1 cellular context compared by ENCODE assay signal in the genomic region with DNA sequence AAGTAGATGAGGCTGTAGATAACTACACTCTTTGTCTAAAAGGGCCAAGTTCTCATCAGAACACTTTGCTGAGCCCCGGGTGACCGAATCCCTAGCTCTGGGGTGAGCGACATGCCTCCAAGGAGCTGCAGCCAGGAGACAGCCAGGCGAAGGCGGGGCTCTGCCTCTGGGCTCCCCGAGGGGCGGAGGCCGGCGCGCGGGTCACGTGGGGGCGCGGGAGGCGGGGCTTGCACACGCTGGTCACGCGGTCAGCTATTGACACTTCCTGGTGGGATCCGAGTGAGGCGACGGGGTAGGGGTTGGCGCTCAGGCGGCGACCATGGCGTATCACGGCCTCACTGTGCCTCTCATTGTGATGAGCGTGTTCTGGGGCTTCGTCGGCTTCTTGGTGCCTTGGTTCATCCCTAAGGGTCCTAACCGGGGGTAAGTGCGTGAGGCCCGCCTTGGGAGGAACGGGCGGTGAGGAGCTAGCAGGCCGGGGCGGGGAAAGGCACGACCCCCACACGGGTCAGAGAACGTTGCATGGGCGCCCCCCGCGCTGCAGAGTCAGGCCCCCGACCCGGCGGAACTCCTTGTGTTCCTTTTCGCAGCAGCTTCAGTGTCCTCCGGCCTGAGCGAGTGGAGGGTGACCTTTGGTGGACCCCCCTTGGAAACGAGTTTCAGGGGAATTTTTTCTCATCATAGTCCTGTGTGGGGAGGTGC.
TF ChIP-seq lines count a peak whose summit lies in the region.

A gene (plus strand): TSS at position 230 of the 702 bp plus-strand sequence. CDS start 90 bp downstream, at position 320.

TF ChIP-seq in HEK293, 187 proteins besides CTCF, POLR2A, EP300 and RAD21 (continued from another document and continues in another):
- TF ChIP-seq, protein P1, sequence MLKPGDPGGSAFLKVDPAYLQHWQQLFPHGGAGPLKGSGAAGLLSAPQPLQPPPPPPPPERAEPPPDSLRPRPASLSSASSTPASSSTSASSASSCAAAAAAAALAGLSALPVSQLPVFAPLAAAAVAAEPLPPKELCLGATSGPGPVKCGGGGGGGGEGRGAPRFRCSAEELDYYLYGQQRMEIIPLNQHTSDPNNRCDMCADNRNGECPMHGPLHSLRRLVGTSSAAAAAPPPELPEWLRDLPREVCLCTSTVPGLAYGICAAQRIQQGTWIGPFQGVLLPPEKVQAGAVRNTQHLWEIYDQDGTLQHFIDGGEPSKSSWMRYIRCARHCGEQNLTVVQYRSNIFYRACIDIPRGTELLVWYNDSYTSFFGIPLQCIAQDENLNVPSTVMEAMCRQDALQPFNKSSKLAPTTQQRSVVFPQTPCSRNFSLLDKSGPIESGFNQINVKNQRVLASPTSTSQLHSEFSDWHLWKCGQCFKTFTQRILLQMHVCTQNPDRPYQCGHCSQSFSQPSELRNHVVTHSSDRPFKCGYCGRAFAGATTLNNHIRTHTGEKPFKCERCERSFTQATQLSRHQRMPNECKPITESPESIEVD (tag by site-specific recombination; IDR thresholded peaks at IDR 0.05), result no peak
- TF ChIP-seq TRIM28 (IDR thresholded peaks at IDR 0.05; ENCODE audit: borderline replicate concordance, low read length) (no peak), ZNF169 (tag by site-specific recombination; IDR thresholded peaks at IDR 0.05) (no peak), KLF10 (tag by site-specific recombination; IDR thresholded peaks at IDR 0.05) (peak; percentile 73), YY1 (tag by site-specific recombination; IDR thresholded peaks at IDR 0.05) (peak; percentile 68; the same call in 1 of the 2 replicates), YY2 (tag by site-specific recombination; IDR thresholded peaks at IDR 0.05) (no peak), ZNF19 (tag by site-specific recombination; IDR thresholded peaks at IDR 0.05; ENCODE audit: low read depth) (no peak), ZNF114 (tag by site-specific recombination; IDR thresholded peaks at IDR 0.05) (no peak), ZNF501 (tag by site-specific recombination; IDR thresholded peaks at IDR 0.05) (peak; percentile 41; the same call in 1 of the 2 replicates), ZNF248 (tag by site-specific recombination; IDR thresholded peaks at IDR 0.05) (no peak), ZXDB (tag by site-specific recombination; IDR thresholded peaks at IDR 0.05) (0 out of 2 replicates have a peak, but pooled peaks have one; percentile 25), KLF9 (tag by site-specific recombination; IDR thresholded peaks at IDR 0.05; ENCODE audit: low read depth) (peak; percentile 81), GLIS2 (tag by site-specific recombination; IDR thresholded peaks at IDR 0.05) (peak; percentile 100), MZF1 (tag by site-specific recombination; IDR thresholded peaks at IDR 0.05; ENCODE audit: borderline replicate concordance) (0 out of 2 replicates have a peak, but pooled peaks have one; percentile 59), HOXC10 (CRISPR knock-in tag; IDR thresholded peaks at IDR 0.05) (no peak), SP3 (tag by site-specific recombination; IDR thresholded peaks at IDR 0.05) (peak; percentile 83), BCL11B (tag by site-specific recombination; IDR thresholded peaks at IDR 0.05; ENCODE audit: low read depth) (peak; percentile 19; the same call in 1 of the 2 replicates), ZNF707 (tag by site-specific recombination; IDR thresholded peaks at IDR 0.05) (no peak), ZNF211 (tag by site-specific recombination; IDR thresholded peaks at IDR 0.05; ENCODE audit: low read depth) (no peak), EGR2 (tag by site-specific recombination; IDR thresholded peaks at IDR 0.05; ENCODE audit: low read depth) (no peak), MYNN (tag by site-specific recombination; IDR thresholded peaks at IDR 0.05; ENCODE audit: borderline replicate concordance) (no peak), ZNF394 (tag by site-specific recombination; IDR thresholded peaks at IDR 0.05; ENCODE audit: borderline replicate concordance) (0 out of 2 replicates have a peak, but pooled peaks have one; percentile 12), ZNF48 (tag by site-specific recombination; IDR thresholded peaks at IDR 0.05) (no peak), ZBTB48 (tag by site-specific recombination; IDR thresholded peaks at IDR 0.05) (peak; percentile 23), ZNF571 (tag by site-specific recombination; IDR thresholded peaks at IDR 0.05) (no peak), ZNF623 (tag by site-specific recombination; IDR thresholded peaks at IDR 0.05) (peak; percentile 20; the same call in 1 of the 2 replicates), SCRT1 (tag by site-specific recombination; IDR thresholded peaks at IDR 0.05; ENCODE audit: borderline replicate concordance) (no peak)
- TF ChIP-seq, protein P2, sequence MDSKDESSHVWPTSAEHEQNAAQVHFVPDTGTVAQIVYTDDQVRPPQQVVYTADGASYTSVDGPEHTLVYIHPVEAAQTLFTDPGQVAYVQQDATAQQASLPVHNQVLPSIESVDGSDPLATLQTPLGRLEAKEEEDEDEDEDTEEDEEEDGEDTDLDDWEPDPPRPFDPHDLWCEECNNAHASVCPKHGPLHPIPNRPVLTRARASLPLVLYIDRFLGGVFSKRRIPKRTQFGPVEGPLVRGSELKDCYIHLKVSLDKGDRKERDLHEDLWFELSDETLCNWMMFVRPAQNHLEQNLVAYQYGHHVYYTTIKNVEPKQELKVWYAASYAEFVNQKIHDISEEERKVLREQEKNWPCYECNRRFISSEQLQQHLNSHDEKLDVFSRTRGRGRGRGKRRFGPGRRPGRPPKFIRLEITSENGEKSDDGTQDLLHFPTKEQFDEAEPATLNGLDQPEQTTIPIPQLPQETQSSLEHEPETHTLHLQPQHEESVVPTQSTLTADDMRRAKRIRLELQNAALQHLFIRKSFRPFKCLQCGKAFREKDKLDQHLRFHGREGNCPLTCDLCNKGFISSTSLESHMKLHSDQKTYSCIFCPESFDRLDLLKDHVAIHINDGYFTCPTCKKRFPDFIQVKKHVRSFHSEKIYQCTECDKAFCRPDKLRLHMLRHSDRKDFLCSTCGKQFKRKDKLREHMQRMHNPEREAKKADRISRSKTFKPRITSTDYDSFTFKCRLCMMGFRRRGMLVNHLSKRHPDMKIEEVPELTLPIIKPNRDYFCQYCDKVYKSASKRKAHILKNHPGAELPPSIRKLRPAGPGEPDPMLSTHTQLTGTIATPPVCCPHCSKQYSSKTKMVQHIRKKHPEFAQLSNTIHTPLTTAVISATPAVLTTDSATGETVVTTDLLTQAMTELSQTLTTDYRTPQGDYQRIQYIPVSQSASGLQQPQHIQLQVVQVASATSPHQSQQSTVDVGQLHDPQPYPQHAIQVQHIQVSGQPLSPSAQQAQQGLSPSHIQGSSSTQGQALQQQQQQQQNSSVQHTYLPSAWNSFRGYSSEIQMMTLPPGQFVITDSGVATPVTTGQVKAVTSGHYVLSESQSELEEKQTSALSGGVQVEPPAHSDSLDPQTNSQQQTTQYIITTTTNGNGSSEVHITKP (tag by site-specific recombination; IDR thresholded peaks at IDR 0.05), result peak; percentile 41
- TF ChIP-seq, protein P3, sequence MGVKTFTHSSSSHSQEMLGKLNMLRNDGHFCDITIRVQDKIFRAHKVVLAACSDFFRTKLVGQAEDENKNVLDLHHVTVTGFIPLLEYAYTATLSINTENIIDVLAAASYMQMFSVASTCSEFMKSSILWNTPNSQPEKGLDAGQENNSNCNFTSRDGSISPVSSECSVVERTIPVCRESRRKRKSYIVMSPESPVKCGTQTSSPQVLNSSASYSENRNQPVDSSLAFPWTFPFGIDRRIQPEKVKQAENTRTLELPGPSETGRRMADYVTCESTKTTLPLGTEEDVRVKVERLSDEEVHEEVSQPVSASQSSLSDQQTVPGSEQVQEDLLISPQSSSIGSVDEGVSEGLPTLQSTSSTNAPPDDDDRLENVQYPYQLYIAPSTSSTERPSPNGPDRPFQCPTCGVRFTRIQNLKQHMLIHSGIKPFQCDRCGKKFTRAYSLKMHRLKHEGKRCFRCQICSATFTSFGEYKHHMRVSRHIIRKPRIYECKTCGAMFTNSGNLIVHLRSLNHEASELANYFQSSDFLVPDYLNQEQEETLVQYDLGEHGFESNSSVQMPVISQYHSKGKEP (tag by site-specific recombination; IDR thresholded peaks at IDR 0.05), result peak; percentile 21; the same call in 1 of the 2 replicates
- TF ChIP-seq, protein P4, sequence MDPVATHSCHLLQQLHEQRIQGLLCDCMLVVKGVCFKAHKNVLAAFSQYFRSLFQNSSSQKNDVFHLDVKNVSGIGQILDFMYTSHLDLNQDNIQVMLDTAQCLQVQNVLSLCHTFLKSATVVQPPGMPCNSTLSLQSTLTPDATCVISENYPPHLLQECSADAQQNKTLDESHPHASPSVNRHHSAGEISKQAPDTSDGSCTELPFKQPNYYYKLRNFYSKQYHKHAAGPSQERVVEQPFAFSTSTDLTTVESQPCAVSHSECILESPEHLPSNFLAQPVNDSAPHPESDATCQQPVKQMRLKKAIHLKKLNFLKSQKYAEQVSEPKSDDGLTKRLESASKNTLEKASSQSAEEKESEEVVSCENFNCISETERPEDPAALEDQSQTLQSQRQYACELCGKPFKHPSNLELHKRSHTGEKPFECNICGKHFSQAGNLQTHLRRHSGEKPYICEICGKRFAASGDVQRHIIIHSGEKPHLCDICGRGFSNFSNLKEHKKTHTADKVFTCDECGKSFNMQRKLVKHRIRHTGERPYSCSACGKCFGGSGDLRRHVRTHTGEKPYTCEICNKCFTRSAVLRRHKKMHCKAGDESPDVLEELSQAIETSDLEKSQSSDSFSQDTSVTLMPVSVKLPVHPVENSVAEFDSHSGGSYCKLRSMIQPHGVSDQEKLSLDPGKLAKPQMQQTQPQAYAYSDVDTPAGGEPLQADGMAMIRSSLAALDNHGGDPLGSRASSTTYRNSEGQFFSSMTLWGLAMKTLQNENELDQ (tag by site-specific recombination; IDR thresholded peaks at IDR 0.05; ENCODE audit: low read depth), result no peak
- TF ChIP-seq, protein P5, sequence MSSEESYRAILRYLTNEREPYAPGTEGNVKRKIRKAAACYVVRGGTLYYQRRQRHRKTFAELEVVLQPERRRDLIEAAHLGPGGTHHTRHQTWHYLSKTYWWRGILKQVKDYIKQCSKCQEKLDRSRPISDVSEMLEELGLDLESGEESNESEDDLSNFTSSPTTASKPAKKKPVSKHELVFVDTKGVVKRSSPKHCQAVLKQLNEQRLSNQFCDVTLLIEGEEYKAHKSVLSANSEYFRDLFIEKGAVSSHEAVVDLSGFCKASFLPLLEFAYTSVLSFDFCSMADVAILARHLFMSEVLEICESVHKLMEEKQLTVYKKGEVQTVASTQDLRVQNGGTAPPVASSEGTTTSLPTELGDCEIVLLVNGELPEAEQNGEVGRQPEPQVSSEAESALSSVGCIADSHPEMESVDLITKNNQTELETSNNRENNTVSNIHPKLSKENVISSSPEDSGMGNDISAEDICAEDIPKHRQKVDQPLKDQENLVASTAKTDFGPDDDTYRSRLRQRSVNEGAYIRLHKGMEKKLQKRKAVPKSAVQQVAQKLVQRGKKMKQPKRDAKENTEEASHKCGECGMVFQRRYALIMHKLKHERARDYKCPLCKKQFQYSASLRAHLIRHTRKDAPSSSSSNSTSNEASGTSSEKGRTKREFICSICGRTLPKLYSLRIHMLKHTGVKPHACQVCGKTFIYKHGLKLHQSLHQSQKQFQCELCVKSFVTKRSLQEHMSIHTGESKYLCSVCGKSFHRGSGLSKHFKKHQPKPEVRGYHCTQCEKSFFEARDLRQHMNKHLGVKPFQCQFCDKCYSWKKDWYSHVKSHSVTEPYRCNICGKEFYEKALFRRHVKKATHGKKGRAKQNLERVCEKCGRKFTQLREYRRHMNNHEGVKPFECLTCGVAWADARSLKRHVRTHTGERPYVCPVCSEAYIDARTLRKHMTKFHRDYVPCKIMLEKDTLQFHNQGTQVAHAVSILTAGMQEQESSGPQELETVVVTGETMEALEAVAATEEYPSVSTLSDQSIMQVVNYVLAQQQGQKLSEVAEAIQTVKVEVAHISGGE (tag by site-specific recombination; conservative IDR thresholded peaks at IDR 0.05; ENCODE audit: low read depth), result no peak
- TF ChIP-seq, protein P6, sequence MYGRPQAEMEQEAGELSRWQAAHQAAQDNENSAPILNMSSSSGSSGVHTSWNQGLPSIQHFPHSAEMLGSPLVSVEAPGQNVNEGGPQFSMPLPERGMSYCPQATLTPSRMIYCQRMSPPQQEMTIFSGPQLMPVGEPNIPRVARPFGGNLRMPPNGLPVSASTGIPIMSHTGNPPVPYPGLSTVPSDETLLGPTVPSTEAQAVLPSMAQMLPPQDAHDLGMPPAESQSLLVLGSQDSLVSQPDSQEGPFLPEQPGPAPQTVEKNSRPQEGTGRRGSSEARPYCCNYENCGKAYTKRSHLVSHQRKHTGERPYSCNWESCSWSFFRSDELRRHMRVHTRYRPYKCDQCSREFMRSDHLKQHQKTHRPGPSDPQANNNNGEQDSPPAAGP (tag by site-specific recombination; IDR thresholded peaks at IDR 0.05), result no peak
- TF ChIP-seq, protein P7, sequence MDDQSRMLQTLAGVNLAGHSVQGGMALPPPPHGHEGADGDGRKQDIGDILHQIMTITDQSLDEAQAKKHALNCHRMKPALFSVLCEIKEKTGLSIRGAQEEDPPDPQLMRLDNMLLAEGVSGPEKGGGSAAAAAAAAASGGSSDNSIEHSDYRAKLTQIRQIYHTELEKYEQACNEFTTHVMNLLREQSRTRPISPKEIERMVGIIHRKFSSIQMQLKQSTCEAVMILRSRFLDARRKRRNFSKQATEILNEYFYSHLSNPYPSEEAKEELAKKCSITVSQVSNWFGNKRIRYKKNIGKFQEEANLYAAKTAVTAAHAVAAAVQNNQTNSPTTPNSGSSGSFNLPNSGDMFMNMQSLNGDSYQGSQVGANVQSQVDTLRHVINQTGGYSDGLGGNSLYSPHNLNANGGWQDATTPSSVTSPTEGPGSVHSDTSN (CRISPR knock-in tag; IDR thresholded peaks at IDR 0.05), result no peak
- TF ChIP-seq, protein P8, sequence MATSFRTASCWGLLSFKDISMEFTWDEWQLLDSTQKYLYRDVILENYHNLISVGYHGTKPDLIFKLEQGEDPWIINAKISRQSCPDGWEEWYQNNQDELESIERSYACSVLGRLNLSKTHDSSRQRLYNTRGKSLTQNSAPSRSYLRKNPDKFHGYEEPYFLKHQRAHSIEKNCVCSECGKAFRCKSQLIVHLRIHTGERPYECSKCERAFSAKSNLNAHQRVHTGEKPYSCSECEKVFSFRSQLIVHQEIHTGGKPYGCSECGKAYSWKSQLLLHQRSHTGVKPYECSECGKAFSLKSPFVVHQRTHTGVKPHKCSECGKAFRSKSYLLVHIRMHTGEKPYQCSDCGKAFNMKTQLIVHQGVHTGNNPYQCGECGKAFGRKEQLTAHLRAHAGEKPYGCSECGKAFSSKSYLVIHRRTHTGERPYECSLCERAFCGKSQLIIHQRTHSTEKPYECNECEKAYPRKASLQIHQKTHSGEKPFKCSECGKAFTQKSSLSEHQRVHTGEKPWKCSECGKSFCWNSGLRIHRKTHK (tag by site-specific recombination; IDR thresholded peaks at IDR 0.05), result no peak
- TF ChIP-seq, protein P9, sequence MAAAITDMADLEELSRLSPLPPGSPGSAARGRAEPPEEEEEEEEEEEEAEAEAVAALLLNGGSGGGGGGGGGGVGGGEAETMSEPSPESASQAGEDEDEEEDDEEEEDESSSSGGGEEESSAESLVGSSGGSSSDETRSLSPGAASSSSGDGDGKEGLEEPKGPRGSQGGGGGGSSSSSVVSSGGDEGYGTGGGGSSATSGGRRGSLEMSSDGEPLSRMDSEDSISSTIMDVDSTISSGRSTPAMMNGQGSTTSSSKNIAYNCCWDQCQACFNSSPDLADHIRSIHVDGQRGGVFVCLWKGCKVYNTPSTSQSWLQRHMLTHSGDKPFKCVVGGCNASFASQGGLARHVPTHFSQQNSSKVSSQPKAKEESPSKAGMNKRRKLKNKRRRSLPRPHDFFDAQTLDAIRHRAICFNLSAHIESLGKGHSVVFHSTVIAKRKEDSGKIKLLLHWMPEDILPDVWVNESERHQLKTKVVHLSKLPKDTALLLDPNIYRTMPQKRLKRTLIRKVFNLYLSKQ (tag by site-specific recombination; IDR thresholded peaks at IDR 0.05; ENCODE audit: borderline replicate concordance), result no peak
- TF ChIP-seq, protein P10, sequence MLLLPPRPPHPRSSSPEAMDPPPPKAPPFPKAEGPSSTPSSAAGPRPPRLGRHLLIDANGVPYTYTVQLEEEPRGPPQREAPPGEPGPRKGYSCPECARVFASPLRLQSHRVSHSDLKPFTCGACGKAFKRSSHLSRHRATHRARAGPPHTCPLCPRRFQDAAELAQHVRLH (tag by site-specific recombination; IDR thresholded peaks at IDR 0.05), result peak; percentile 14; the same call in 1 of the 2 replicates
